In genomic region chr3:53844262-53845102, GRCh38 we compare ENCODE assay signal across 1 cellular context.
TF ChIP-seq lines count a peak whose summit lies in the region.

No MANE protein-coding gene starts in this region.

TF ChIP-seq in HepG2, 621 proteins besides CTCF, POLR2A, EP300 and RAD21 (continued from another document and continues in another):
- TF ChIP-seq DMTF1 (CRISPR knock-in tag; IDR thresholded peaks at IDR 0.05) (no peak), ZNF841 (CRISPR knock-in tag; IDR thresholded peaks at IDR 0.05; ENCODE audit: borderline replicate concordance) (no peak), AKNA (CRISPR knock-in tag; IDR thresholded peaks at IDR 0.05; ENCODE audit: borderline replicate concordance) (no peak), ZBTB3 (CRISPR knock-in tag; IDR thresholded peaks at IDR 0.05; ENCODE audit: borderline replicate concordance, low read depth) (no peak), HIC2 (CRISPR knock-in tag; IDR thresholded peaks at IDR 0.05; ENCODE audit: low read depth) (no peak), ZBTB14 (CRISPR knock-in tag; IDR thresholded peaks at IDR 0.05) (no peak), MEIS1 (CRISPR knock-in tag; IDR thresholded peaks at IDR 0.05; ENCODE audit: borderline replicate concordance) (0 out of 2 replicates have a peak, but pooled peaks have one; percentile 27), ZNF280B (CRISPR knock-in tag; IDR thresholded peaks at IDR 0.05; ENCODE audit: borderline replicate concordance) (no peak), SALL2 (CRISPR knock-in tag; IDR thresholded peaks at IDR 0.05) (no peak), GATAD1 (CRISPR knock-in tag; IDR thresholded peaks at IDR 0.05) (peak; percentile 53; the same call in 1 of the 2 replicates), HMG20A (CRISPR knock-in tag; IDR thresholded peaks at IDR 0.05; ENCODE audit: borderline replicate concordance) (peak; percentile 11; the same call in 1 of the 2 replicates), GLMP (CRISPR knock-in tag; IDR thresholded peaks at IDR 0.05; ENCODE audit: borderline replicate concordance) (no peak), ZNF670 (CRISPR knock-in tag; IDR thresholded peaks at IDR 0.05; ENCODE audit: borderline replicate concordance) (no peak), HMGA1 (CRISPR knock-in tag; conservative IDR thresholded peaks at IDR 0.05) (no peak), ZKSCAN5 (CRISPR knock-in tag; IDR thresholded peaks at IDR 0.05) (0 out of 2 replicates have a peak, but pooled peaks have one; percentile 25), NFYC (CRISPR knock-in tag; IDR thresholded peaks at IDR 0.05) (0 out of 2 replicates have a peak, but pooled peaks have one; percentile 9), HIVEP1 (CRISPR knock-in tag; IDR thresholded peaks at IDR 0.05) (0 out of 2 replicates have a peak, but pooled peaks have one; percentile 24), SMYD3 (CRISPR knock-in tag; IDR thresholded peaks at IDR 0.05) (no peak), CCDC6 (CRISPR knock-in tag; IDR thresholded peaks at IDR 0.05) (no peak; the same call in 1 of the 2 replicates), ZNF550 (CRISPR knock-in tag; IDR thresholded peaks at IDR 0.05; ENCODE audit: borderline replicate concordance) (no peak), FOXK2 (IDR thresholded peaks at IDR 0.05) (no peak), ZNF879 (CRISPR knock-in tag; IDR thresholded peaks at IDR 0.05) (no peak), ZC3H4 (CRISPR knock-in tag; IDR thresholded peaks at IDR 0.05; ENCODE audit: borderline replicate concordance) (no peak; the same call in 1 of the 2 replicates), UBTF (CRISPR knock-in tag; IDR thresholded peaks at IDR 0.05) (peak; percentile 62; the same call in 1 of the 2 replicates), ZNF629 (CRISPR knock-in tag; conservative IDR thresholded peaks at IDR 0.05) (no peak), LBX2 (CRISPR knock-in tag; IDR thresholded peaks at IDR 0.05; ENCODE audit: borderline replicate concordance) (peak; percentile 4; the same call in 1 of the 2 replicates), ZNF331 (CRISPR knock-in tag; IDR thresholded peaks at IDR 0.05) (peak; percentile 71), ZNF850 (CRISPR knock-in tag; conservative IDR thresholded peaks at IDR 0.05) (no peak), REPIN1 (CRISPR knock-in tag; IDR thresholded peaks at IDR 0.05; ENCODE audit: borderline replicate concordance, low read depth) (0 out of 2 replicates have a peak, but pooled peaks have one; percentile 14), YY1 (IDR thresholded peaks at IDR 0.05; ENCODE audit: insufficient read depth, insufficient replicate concordance, low read depth, low read length) (peak; percentile 47), ZNF709 (CRISPR knock-in tag; IDR thresholded peaks at IDR 0.05) (no peak), CBX2 (IDR thresholded peaks at IDR 0.05; ENCODE audit: low read depth, low read length) (no peak), CBX2 (CRISPR knock-in tag; IDR thresholded peaks at IDR 0.05; ENCODE audit: low read depth) (no peak), ZNF878 (CRISPR knock-in tag; IDR thresholded peaks at IDR 0.05) (0 out of 2 replicates have a peak, but pooled peaks have one; percentile 23), ZNF780A (CRISPR knock-in tag; IDR thresholded peaks at IDR 0.05) (no peak), PBX3 (CRISPR knock-in tag; IDR thresholded peaks at IDR 0.05; ENCODE audit: borderline replicate concordance) (no peak), ZNF569 (CRISPR knock-in tag; IDR thresholded peaks at IDR 0.05; ENCODE audit: borderline replicate concordance) (no peak), ZNF274 (CRISPR knock-in tag; IDR thresholded peaks at IDR 0.05) (no peak), ZNF3 (CRISPR knock-in tag; IDR thresholded peaks at IDR 0.05) (no peak), ZNF446 (CRISPR knock-in tag; IDR thresholded peaks at IDR 0.05) (no peak), ZNF570 (CRISPR knock-in tag; IDR thresholded peaks at IDR 0.05; ENCODE audit: borderline replicate concordance) (no peak), ZFP41 (CRISPR knock-in tag; IDR thresholded peaks at IDR 0.05; ENCODE audit: borderline replicate concordance) (no peak), SUZ12 (IDR thresholded peaks at IDR 0.05; ENCODE audit: low read depth, low read length) (no peak), TEAD3 (CRISPR knock-in tag; optimal IDR thresholded peaks at IDR 0.05; ENCODE audit: borderline replicate concordance) (peak; percentile 68), ARNT (IDR thresholded peaks at IDR 0.05) (no peak), CREB1 (IDR thresholded peaks at IDR 0.05) (no peak), CREB1 (CRISPR knock-in tag; IDR thresholded peaks at IDR 0.05) (no peak), ZNF746 (CRISPR knock-in tag; IDR thresholded peaks at IDR 0.05) (0 out of 2 replicates have a peak, but pooled peaks have one; percentile 21), IRF9 (CRISPR knock-in tag; IDR thresholded peaks at IDR 0.05; ENCODE audit: borderline replicate concordance) (no peak), PPARG (CRISPR knock-in tag; conservative IDR thresholded peaks at IDR 0.05) (peak; percentile 52; the same call in 1 of the 2 replicates)
